In the genomic region with DNA sequence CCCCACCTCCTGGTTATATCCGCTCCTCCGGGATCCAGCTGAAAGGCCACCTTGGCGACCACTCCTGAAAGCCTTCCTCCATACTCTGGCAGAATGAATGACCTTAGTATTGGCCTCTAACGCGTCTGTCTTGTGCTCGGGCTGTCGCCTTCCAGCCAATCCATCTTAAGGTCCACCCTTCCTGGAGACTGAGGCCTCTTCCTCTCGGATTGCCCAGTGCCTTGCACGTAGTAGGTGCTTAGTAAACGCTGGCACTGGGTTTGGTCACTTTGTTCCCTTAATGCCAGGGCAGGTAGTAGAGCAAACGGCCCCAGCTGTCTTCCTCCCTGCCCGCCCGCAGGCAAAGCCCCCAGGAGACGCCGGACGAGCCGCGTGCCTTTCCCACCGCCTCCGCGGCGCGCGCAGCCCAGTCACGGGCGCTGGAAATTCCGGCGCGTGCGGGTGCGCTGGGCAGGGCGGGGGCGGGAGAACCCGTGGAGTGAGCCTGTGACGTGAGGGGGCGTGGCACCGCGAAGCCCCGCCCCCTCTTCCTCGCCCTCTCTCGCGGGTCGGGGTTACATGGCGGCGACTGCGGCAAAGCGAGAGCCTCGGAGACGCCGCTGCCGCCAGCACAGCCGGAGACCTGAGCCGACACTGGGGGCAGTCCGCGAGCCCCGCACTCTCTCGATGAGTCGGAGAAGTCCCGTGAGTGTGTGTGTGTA, we compare ENCODE assay signal across 1 cellular context.
TF ChIP-seq lines count a peak whose summit lies in the region.

TSS of gene MAPK6 (plus strand) at position 527 of the 701 bp plus-strand sequence. CDS start 27,242 bp downstream, outside the sequence.

TF ChIP-seq in WTC11, 78 proteins besides CTCF, POLR2A, EP300 and RAD21 (continued from another document):
- TF ChIP-seq FOXP4 (CRISPR knock-in tag; IDR thresholded peaks at IDR 0.05) (peak; percentile 47; the same call in 1 of the 2 replicates), ZNF138 (CRISPR knock-in tag; conservative IDR thresholded peaks at IDR 0.05) (no peak), ZNF317 (CRISPR knock-in tag; IDR thresholded peaks at IDR 0.05; ENCODE audit: borderline replicate concordance, low read depth) (no peak), ZNF263 (CRISPR knock-in tag; IDR thresholded peaks at IDR 0.05; ENCODE audit: low read depth) (no peak), ZNF121 (CRISPR knock-in tag; IDR thresholded peaks at IDR 0.05) (0 out of 2 replicates have a peak, but pooled peaks have one; percentile 41)
- TF ChIP-seq, protein P1, sequence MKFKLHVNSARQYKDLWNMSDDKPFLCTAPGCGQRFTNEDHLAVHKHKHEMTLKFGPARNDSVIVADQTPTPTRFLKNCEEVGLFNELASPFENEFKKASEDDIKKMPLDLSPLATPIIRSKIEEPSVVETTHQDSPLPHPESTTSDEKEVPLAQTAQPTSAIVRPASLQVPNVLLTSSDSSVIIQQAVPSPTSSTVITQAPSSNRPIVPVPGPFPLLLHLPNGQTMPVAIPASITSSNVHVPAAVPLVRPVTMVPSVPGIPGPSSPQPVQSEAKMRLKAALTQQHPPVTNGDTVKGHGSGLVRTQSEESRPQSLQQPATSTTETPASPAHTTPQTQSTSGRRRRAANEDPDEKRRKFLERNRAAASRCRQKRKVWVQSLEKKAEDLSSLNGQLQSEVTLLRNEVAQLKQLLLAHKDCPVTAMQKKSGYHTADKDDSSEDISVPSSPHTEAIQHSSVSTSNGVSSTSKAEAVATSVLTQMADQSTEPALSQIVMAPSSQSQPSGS (CRISPR knock-in tag; IDR thresholded peaks at IDR 0.05; ENCODE audit: borderline replicate concordance, low read depth), result no peak
TF ChIP-seq in WTC11: peak in this region for 25.
